ENCODE assay signal across 1 cellular context in the genomic region with DNA sequence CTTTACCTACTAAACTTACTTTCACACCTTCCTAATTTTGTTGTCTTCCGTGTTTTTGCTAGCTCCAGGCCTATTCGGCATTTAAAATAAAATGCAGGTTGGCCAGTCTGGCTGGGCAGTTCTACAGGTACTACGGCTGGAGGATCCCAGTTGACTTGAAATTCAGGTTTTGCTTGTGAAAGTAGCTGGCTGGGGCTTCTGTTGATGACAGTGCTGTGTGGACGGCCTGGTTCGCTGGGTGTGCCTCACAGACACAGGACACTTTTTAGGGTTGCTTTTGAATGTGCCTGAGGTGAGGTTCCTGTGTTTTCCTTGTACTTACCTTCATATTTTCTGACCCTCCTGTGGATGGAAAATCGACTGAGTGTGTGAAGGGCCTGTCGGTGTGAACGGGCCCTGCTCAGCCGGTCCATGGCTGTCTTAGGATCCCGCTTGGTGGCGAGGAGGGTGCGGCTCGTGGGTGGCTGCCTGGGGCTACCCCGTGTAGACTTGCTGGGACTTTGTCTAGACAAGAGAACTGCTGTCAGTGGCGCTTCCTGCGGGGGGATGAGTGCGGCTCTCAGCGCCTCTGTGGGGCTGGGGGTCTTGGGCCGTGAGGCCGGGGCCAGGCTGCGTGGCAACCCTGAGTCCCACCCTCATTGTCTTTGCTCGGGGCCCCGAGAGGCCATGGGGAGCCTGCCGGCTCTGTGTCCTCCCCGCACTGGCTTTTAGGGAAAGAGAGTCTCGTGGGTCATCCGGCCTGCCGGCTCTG.
TF ChIP-seq lines count a peak whose summit lies in the region.

No MANE protein-coding gene starts in this region.

TF ChIP-seq in HepG2, 621 proteins besides CTCF, POLR2A, EP300 and RAD21:
- TF ChIP-seq, protein P1, sequence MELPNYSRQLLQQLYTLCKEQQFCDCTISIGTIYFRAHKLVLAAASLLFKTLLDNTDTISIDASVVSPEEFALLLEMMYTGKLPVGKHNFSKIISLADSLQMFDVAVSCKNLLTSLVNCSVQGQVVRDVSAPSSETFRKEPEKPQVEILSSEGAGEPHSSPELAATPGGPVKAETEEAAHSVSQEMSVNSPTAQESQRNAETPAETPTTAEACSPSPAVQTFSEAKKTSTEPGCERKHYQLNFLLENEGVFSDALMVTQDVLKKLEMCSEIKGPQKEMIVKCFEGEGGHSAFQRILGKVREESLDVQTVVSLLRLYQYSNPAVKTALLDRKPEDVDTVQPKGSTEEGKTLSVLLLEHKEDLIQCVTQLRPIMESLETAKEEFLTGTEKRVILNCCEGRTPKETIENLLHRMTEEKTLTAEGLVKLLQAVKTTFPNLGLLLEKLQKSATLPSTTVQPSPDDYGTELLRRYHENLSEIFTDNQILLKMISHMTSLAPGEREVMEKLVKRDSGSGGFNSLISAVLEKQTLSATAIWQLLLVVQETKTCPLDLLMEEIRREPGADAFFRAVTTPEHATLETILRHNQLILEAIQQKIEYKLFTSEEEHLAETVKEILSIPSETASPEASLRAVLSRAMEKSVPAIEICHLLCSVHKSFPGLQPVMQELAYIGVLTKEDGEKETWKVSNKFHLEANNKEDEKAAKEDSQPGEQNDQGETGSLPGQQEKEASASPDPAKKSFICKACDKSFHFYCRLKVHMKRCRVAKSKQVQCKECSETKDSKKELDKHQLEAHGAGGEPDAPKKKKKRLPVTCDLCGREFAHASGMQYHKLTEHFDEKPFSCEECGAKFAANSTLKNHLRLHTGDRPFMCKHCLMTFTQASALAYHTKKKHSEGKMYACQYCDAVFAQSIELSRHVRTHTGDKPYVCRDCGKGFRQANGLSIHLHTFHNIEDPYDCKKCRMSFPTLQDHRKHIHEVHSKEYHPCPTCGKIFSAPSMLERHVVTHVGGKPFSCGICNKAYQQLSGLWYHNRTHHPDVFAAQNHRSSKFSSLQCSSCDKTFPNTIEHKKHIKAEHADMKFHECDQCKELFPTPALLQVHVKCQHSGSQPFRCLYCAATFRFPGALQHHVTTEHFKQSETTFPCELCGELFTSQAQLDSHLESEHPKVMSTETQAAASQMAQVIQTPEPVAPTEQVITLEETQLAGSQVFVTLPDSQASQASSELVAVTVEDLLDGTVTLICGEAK (IDR thresholded peaks at IDR 0.05), result no peak
- TF ChIP-seq, protein P1 (CRISPR knock-in tag; IDR thresholded peaks at IDR 0.05), result 0 out of 2 replicates have a peak, but pooled peaks have one; percentile 9
- TF ChIP-seq, protein P2, sequence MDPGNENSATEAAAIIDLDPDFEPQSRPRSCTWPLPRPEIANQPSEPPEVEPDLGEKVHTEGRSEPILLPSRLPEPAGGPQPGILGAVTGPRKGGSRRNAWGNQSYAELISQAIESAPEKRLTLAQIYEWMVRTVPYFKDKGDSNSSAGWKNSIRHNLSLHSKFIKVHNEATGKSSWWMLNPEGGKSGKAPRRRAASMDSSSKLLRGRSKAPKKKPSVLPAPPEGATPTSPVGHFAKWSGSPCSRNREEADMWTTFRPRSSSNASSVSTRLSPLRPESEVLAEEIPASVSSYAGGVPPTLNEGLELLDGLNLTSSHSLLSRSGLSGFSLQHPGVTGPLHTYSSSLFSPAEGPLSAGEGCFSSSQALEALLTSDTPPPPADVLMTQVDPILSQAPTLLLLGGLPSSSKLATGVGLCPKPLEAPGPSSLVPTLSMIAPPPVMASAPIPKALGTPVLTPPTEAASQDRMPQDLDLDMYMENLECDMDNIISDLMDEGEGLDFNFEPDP (CRISPR knock-in tag; conservative IDR thresholded peaks at IDR 0.05), result 0 out of 2 replicates have a peak, but pooled peaks have one; percentile 41
- TF ChIP-seq ZNF609 (CRISPR knock-in tag; IDR thresholded peaks at IDR 0.05; ENCODE audit: borderline replicate concordance), result no peak
